ENCODE assay signal across 8 cellular contexts in genomic region chr1:201792534-201793305, GRCh38. TPM values are rescaled to one million over a fixed set of nuclear protein-coding genes. Genes with fewer than 3 reads are reported as not detected.
A peak's percentile ranks its signal among the peaks of the same experiment; 100 is the strongest.
DNase-seq lines count a peak whose midpoint lies in the region; ATAC-seq and TF ChIP-seq lines count a peak whose summit lies in the region.

No MANE protein-coding gene starts in this region.

- TF ChIP-seq EP300 in SK-N-SH (IDR thresholded peaks at IDR 0.05; ENCODE audit: borderline replicate concordance in 1 of 2, low read depth in 1 of 2, low read length in 1 of 2), result no peak

- H3K9me3 ChIP-seq in SK-N-SH (no peaks in the 10 kb centered on the region), cardiac muscle cell (ENCODE audit: low read depth) (no peaks in the 10 kb centered on the region), uterus (no peaks in the 10 kb centered on the region)

- no peaks in the 10 kb centered on the region for H3K27me3 ChIP-seq in SK-N-SH (ENCODE audit: insufficient read depth)
- no peaks in the 10 kb centered on the region for H3K27me3 ChIP-seq in cardiac muscle cell
- H3K27me3 ChIP-seq in uterus, result no peaks in the 10 kb centered on the region

- H3K4me1 ChIP-seq in SK-N-SH (ENCODE audit: control insufficient read depth in 1 of 2, insufficient read depth in 2 of 2, low read depth in 1 of 2, low read length in 1 of 2), result peaks cover 28 to 41% of the 10 kb centered on the region in 2 experiments
- no peaks in the 10 kb centered on the region for H3K4me1 ChIP-seq in cardiac muscle cell (ENCODE audit: low read depth)
- peaks cover 0 to 25% of the 10 kb centered on the region in 2 donors for H3K4me1 ChIP-seq in uterus

- H3K4me1 Mint-ChIP-seq in activated naive CD8-positive, alpha-beta T cell treated with anti-CD3 and anti-CD28 coated beads, Interleukin-2, amount 50 U/mL, for 24 hours, result peaks cover 3% of the 10 kb centered on the region

- H4K20me1 ChIP-seq in SK-N-SH (ENCODE audit: insufficient read depth), result no peaks in the 10 kb centered on the region

- CTCF ChIA-PET in GM10248 (lab: Yijun Ruan, JAX), result interaction anchor here (0.7 to 7.0 kb wide), 48 partner anchors 9 to 350 kb away, joined by 3 to 101 read pairs (median 4); partner anchors contain the start of gene IPO9
- CTCF ChIA-PET in SK-N-SH (lab: Yijun Ruan, JAX), result interaction anchor here (0.6 to 26.9 kb wide), 71 partner anchors 10 to 362 kb away, joined by 3 to 827 read pairs (median 6); partner anchors contain the start of genes NAV1 and PHLDA3

- H2AFZ ChIP-seq in SK-N-SH (ENCODE audit: low read depth), result no peak overlapping the region

- H3K27me3 Mint-ChIP-seq in activated naive CD8-positive, alpha-beta T cell treated with anti-CD3 and anti-CD28 coated beads, Interleukin-2, amount 50 U/mL, for 24 hours, result no peaks in the 10 kb centered on the region

- H3K27ac ChIP-seq in SK-N-SH (ENCODE audit: low read depth in 2 of 2, low read length in 1 of 2) (peak overlapping the region; percentile 92 to 99), cardiac muscle cell (peak overlapping the region; percentile 86), uterus (peak overlapping the region; percentile 76 to 84)

- H3K9ac ChIP-seq in SK-N-SH, result peak overlapping the region; percentile 61

- H3K9me3 Mint-ChIP-seq in activated naive CD8-positive, alpha-beta T cell treated with anti-CD3 and anti-CD28 coated beads, Interleukin-2, amount 50 U/mL, for 24 hours, result no peaks in the 10 kb centered on the region

- H3K4me2 ChIP-seq in SK-N-SH, result peak overlapping the region; percentile 41; the same call in 1 of the 2 replicates

- H3K36me3 Mint-ChIP-seq in activated naive CD8-positive, alpha-beta T cell treated with anti-CD3 and anti-CD28 coated beads, Interleukin-2, amount 50 U/mL, for 24 hours (ENCODE audit: low read depth), result no peaks in the 10 kb centered on the region

- POLR2A ChIA-PET in GM10248 (lab: Yijun Ruan, JAX), result no interaction called here
- POLR2A ChIA-PET in SK-N-SH (lab: Yijun Ruan, JAX), result interaction anchor here (0.9 kb wide), 1 partner anchor 83 kb away, joined by 3 read pairs; no protein-coding TSS in a partner anchor

- TF ChIP-seq POLR2A in uterus (IDR thresholded peaks at IDR 0.05), result peak in 1 of 2 donors; percentile 24

- H3K4me3 ChIP-seq in SK-N-SH (ENCODE audit: low read depth in 2 of 2, low read length in 1 of 2) (peak overlapping the region in 1 of 2 experiments; percentile 4; a peak in 1 of 4 replicates), cardiac muscle cell (no peak overlapping the region), uterus (no peak overlapping the region)

- 62% methylated on average over 9 of the region's 9 CpGs for WGBS in SK-N-SH (ENCODE audit: low lambda C conversion rate)

- DNase-seq in GM10248 (ENCODE audit: extremely low spot score), result peak; percentile 82
- DNase-seq in NCI-H1092 treated with DMSO at 0.1 percent for 48 hours (lab: John Stamatoyannopoulos, UW), result peak; percentile 82
- peak; percentile 85 for DNase-seq in SK-N-SH
- DNase-seq in activated naive CD8-positive, alpha-beta T cell treated with anti-CD3 and anti-CD28 coated beads, Interleukin-2, amount 50 U/mL, for 24 hours, result peak; percentile 48
- peak; percentile 88 to 93 for DNase-seq in cardiac muscle cell (ENCODE audit: low read depth in 1 of 2, low spot score in 1 of 2)
- peak; percentile 61 to 97 (median 86) for DNase-seq in posterior cingulate gyrus
- DNase-seq in uterus, result peak; percentile 79 to 86
- DNase-seq in OCI-M2 (lab: John Stamatoyannopoulos, UW; ENCODE audit: unreplicated experiment), result no peak

- H3K79me2 ChIP-seq in SK-N-SH (ENCODE audit: insufficient read depth), result peaks cover 88% of the 10 kb centered on the region

- TF ChIP-seq CTCF in GM10248 (IDR thresholded peaks at IDR 0.05; ENCODE audit: control extremely low read depth, extremely low read depth, low read depth, missing control alignments) (peak; percentile 95), SK-N-SH (IDR thresholded peaks at IDR 0.05) (peak; percentile 98), cardiac muscle cell (IDR thresholded peaks at IDR 0.05; ENCODE audit: low read depth, low read length) (peak; percentile 97), uterus (IDR thresholded peaks at IDR 0.05) (peak; percentile 97 to 99 (median 98))

- TF ChIP-seq RAD21 in SK-N-SH (IDR thresholded peaks at IDR 0.05; ENCODE audit: low read length), result peak; percentile 99

- no peaks in the 10 kb centered on the region for H3K9me2 ChIP-seq in SK-N-SH

- peaks cover 45% of the 10 kb centered on the region for H3F3A ChIP-seq in SK-N-SH (replicated peaks; ENCODE audit: insufficient read depth)

- peak; percentile 68 for ATAC-seq in activated naive CD8-positive, alpha-beta T cell treated with anti-CD3 and anti-CD28 coated beads, Interleukin-2, amount 50 U/mL, for 24 hours

- H3K36me3 ChIP-seq in SK-N-SH (replicated peaks in 1 of 2; ENCODE audit: control insufficient read depth in 1 of 2, insufficient read depth in 2 of 2, low read length in 1 of 2), result peaks cover 74 to 85% of the 10 kb centered on the region in 2 experiments
- H3K36me3 ChIP-seq in cardiac muscle cell, result peaks cover 94% of the 10 kb centered on the region
- no peaks in the 10 kb centered on the region for H3K36me3 ChIP-seq in uterus

- H3K27ac Mint-ChIP-seq in activated naive CD8-positive, alpha-beta T cell treated with anti-CD3 and anti-CD28 coated beads, Interleukin-2, amount 50 U/mL, for 24 hours, result no peak overlapping the region

- intact Hi-C loops in posterior cingulate gyrus (cut with DNase I) (loop anchor here (1.0 to 5.0 kb wide), 2 partner anchors 83 to 235 kb away; no protein-coding TSS in a partner anchor), uterus (cut with DNase I; ENCODE audit: low total_unique reads) (loop anchor here (2.0 to 10.0 kb wide), 2 partner anchors 84 to 238 kb away; no protein-coding TSS in a partner anchor)

- H3K4me3 Mint-ChIP-seq in activated naive CD8-positive, alpha-beta T cell treated with anti-CD3 and anti-CD28 coated beads, Interleukin-2, amount 50 U/mL, for 24 hours, result no peak overlapping the region

TF ChIP-seq in SK-N-SH, 30 proteins besides CTCF, POLR2A, EP300 and RAD21:
- TF ChIP-seq RCOR1 (IDR thresholded peaks at IDR 0.05; ENCODE audit: low read length) (no peak), FOXM1 (IDR thresholded peaks at IDR 0.05; ENCODE audit: low read depth) (no peak), CHD2 (IDR thresholded peaks at IDR 0.05; ENCODE audit: low read length, partially characterized antibody) (peak; percentile 43), FOXJ3 (CRISPR knock-in tag; IDR thresholded peaks at IDR 0.05) (no peak), MXI1 (IDR thresholded peaks at IDR 0.05; ENCODE audit: low read depth, low read length) (no peak), GATA2 (CRISPR knock-in tag; IDR thresholded peaks at IDR 0.05) (no peak), TEAD4 (IDR thresholded peaks at IDR 0.05; ENCODE audit: borderline replicate concordance, insufficient read depth) (no peak), NRF1 (IDR thresholded peaks at IDR 0.05; ENCODE audit: low read depth, low read length) (0 out of 2 replicates have a peak, but pooled peaks have one; percentile 32), USF1 (IDR thresholded peaks at IDR 0.05; ENCODE audit: borderline replicate concordance, low read depth) (no peak), USF2 (IDR thresholded peaks at IDR 0.05; ENCODE audit: borderline replicate concordance, low read depth, low read length) (0 out of 2 replicates have a peak, but pooled peaks have one; percentile 1), SMC3 (IDR thresholded peaks at IDR 0.05; ENCODE audit: low read depth, low read length) (peak; percentile 99), RFX5 (IDR thresholded peaks at IDR 0.05; ENCODE audit: low read length) (0 out of 2 replicates have a peak, but pooled peaks have one; percentile 47), MAX (IDR thresholded peaks at IDR 0.05; ENCODE audit: low read depth) (0 out of 2 replicates have a peak, but pooled peaks have one; percentile 6)

RNA-seq across cellular contexts. Expression of gene IPO9, which starts 36.2 kb away (rescaled TPM):
- polyA plus RNA-seq in SK-N-SH (2012; rRNA removed), result 24.5 and 30.7 TPM in 2 replicates
- polyA plus RNA-seq in SK-N-SH (2012; cell fraction: cytosol; rRNA removed), result 17.3 and 21.7 TPM in 2 replicates
- 49.1 and 58.6 TPM in 2 replicates for polyA plus RNA-seq in SK-N-SH (2012; cell fraction: nucleus; rRNA removed)
- 34.7 and 36.9 TPM in 2 replicates for total RNA-seq in cardiac muscle cell
- polyA plus RNA-seq in cardiac muscle cell, result 61.7 and 82.1 TPM in 2 replicates
- 10 to 100 TPM in 3 of 4 donors, 1 to 10 TPM in 1; 8.8 to 48.5 (median 35.2) TPM for total RNA-seq in uterus
